In genomic region chr17:75876190-75876937, GRCh38 we compare ENCODE assay signal across 1 cellular context.
TF ChIP-seq lines count a peak whose summit lies in the region.

No MANE protein-coding gene starts in this region.

TF ChIP-seq in HepG2, 621 proteins besides CTCF, POLR2A, EP300 and RAD21 (continued from another document and continues in another):
- TF ChIP-seq ZBTB43 (CRISPR knock-in tag; conservative IDR thresholded peaks at IDR 0.05) (peak; percentile 91; the same call in 1 of the 2 replicates), TCF12 (IDR thresholded peaks at IDR 0.05) (no peak), TCF12 (CRISPR knock-in tag; IDR thresholded peaks at IDR 0.05) (peak; percentile 83), THRA (CRISPR knock-in tag; IDR thresholded peaks at IDR 0.05; ENCODE audit: borderline replicate concordance) (peak; percentile 85), HOXA7 (CRISPR knock-in tag; IDR thresholded peaks at IDR 0.05) (no peak), ZNF747 (CRISPR knock-in tag; IDR thresholded peaks at IDR 0.05; ENCODE audit: borderline replicate concordance) (peak; percentile 82), CHD4 (IDR thresholded peaks at IDR 0.05; ENCODE audit: borderline replicate concordance, low read length) (peak; percentile 42; the same call in 1 of the 2 replicates), PRDM4 (CRISPR knock-in tag; IDR thresholded peaks at IDR 0.05; ENCODE audit: borderline replicate concordance) (no peak), SP5 (CRISPR knock-in tag; IDR thresholded peaks at IDR 0.05; ENCODE audit: borderline replicate concordance, low read depth) (peak; percentile 87), ZNF792 (CRISPR knock-in tag; IDR thresholded peaks at IDR 0.05) (peak; percentile 94), ETV6 (CRISPR knock-in tag; conservative IDR thresholded peaks at IDR 0.05) (no peak), ZEB1 (IDR thresholded peaks at IDR 0.05; ENCODE audit: insufficient replicate concordance, low read depth) (peak; percentile 91), BRD4 (CRISPR knock-in tag; IDR thresholded peaks at IDR 0.05) (peak; percentile 97), ZFY (CRISPR knock-in tag; IDR thresholded peaks at IDR 0.05) (peak; percentile 91), ZBTB2 (CRISPR knock-in tag; IDR thresholded peaks at IDR 0.05; ENCODE audit: low read depth) (no peak; the same call in none of the 2 replicates), NRL (CRISPR knock-in tag; IDR thresholded peaks at IDR 0.05; ENCODE audit: borderline replicate concordance) (peak; percentile 95), KLF12 (CRISPR knock-in tag; IDR thresholded peaks at IDR 0.05; ENCODE audit: borderline replicate concordance) (peak; percentile 54; the same call in 1 of the 2 replicates), SIN3B (IDR thresholded peaks at IDR 0.05; ENCODE audit: low read length) (0 out of 2 replicates have a peak, but pooled peaks have one; percentile 14), ZBED4 (CRISPR knock-in tag; IDR thresholded peaks at IDR 0.05; ENCODE audit: borderline replicate concordance) (peak; percentile 90), ZFAT (CRISPR knock-in tag; conservative IDR thresholded peaks at IDR 0.05) (no peak), ZNF136 (CRISPR knock-in tag; IDR thresholded peaks at IDR 0.05; ENCODE audit: low read depth) (peak; percentile 95), XBP1 (CRISPR knock-in tag; IDR thresholded peaks at IDR 0.05) (no peak), ZNF788 (CRISPR knock-in tag; IDR thresholded peaks at IDR 0.05; ENCODE audit: borderline replicate concordance) (peak; percentile 100), ZNF430 (CRISPR knock-in tag; IDR thresholded peaks at IDR 0.05) (peak; percentile 97), ZBTB33 (CRISPR knock-in tag; IDR thresholded peaks at IDR 0.05) (peak; percentile 71; the same call in 1 of the 2 replicates), ZNF138 (CRISPR knock-in tag; IDR thresholded peaks at IDR 0.05; ENCODE audit: low read depth) (no peak; the same call in 1 of the 2 replicates), TEF (CRISPR knock-in tag; IDR thresholded peaks at IDR 0.05) (no peak; the same call in 1 of the 2 replicates), DR1 (CRISPR knock-in tag; IDR thresholded peaks at IDR 0.05) (peak; percentile 89), ERF (CRISPR knock-in tag; IDR thresholded peaks at IDR 0.05) (peak; percentile 81), BATF2 (CRISPR knock-in tag; IDR thresholded peaks at IDR 0.05) (0 out of 2 replicates have a peak, but pooled peaks have one; percentile 21), ZFYVE20 (CRISPR knock-in tag; IDR thresholded peaks at IDR 0.05; ENCODE audit: borderline replicate concordance, low read depth) (0 out of 2 replicates have a peak, but pooled peaks have one; percentile 56), ZNF878 (CRISPR knock-in tag; IDR thresholded peaks at IDR 0.05) (peak; percentile 70), ZNF317 (CRISPR knock-in tag; IDR thresholded peaks at IDR 0.05) (peak; percentile 91), HMGXB4 (CRISPR knock-in tag; IDR thresholded peaks at IDR 0.05; ENCODE audit: borderline replicate concordance in 1 of 2, low read depth in 1 of 2) (peak; percentile 76 to 97), BORCS8-MEF2B (CRISPR knock-in tag; IDR thresholded peaks at IDR 0.05) (peak; percentile 99), TBX3 (IDR thresholded peaks at IDR 0.05; ENCODE audit: borderline replicate concordance) (peak; percentile 76; the same call in 1 of the 2 replicates), SRSF4 (IDR thresholded peaks at IDR 0.05; ENCODE audit: low read depth, low read length, poor library complexity, severe bottlenecking) (no peak), SETDB1 (CRISPR knock-in tag; IDR thresholded peaks at IDR 0.05; ENCODE audit: borderline replicate concordance) (no peak), PHF8 (CRISPR knock-in tag; IDR thresholded peaks at IDR 0.05) (peak; percentile 81), TSC22D2 (CRISPR knock-in tag; IDR thresholded peaks at IDR 0.05; ENCODE audit: borderline replicate concordance) (no peak; the same call in 1 of the 2 replicates), NR2F6 (IDR thresholded peaks at IDR 0.05) (peak; percentile 75), NR2F6 (CRISPR knock-in tag; IDR thresholded peaks at IDR 0.05) (peak; percentile 92), NFE2L2 (IDR thresholded peaks at IDR 0.05; ENCODE audit: low read length) (no peak), ZXDC (CRISPR knock-in tag; IDR thresholded peaks at IDR 0.05) (no peak; the same call in none of the 2 replicates), ARHGAP35 (CRISPR knock-in tag; IDR thresholded peaks at IDR 0.05; ENCODE audit: borderline replicate concordance) (no peak; the same call in none of the 2 replicates)
